ENCODE assay signal across 19 cellular contexts in the genomic region with DNA sequence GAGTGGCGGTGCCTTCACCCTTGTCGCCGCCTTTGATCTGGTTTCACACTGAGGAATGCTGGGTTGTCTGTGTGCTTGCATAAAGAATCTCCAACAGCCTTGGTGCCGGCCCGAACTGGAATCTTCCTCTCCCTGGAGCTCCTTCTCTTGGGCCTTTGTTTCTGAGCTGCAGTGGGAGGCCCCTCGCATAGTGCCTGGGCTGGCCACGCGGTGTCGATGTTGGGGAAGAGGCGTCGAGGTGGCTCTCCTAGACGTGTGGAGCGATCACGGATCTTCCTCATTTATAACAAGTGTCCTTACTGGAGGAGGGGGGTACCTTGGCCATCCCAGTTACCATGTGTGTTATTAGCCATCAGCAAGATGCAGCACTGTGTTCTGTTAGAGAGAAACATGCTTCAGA.
DNase-seq lines count a peak whose midpoint lies in the region; ATAC-seq and TF ChIP-seq lines count a peak whose summit lies in the region.
"Had no signal": no experiment of that assay in that cellular context is flagged by ENCODE, and none has a peak within 500 bp of the region (broad histone marks: within the 10 kb centered on the region; RNA-seq: fewer than 3 reads in every experiment).

No MANE protein-coding gene starts in this region.

- intact Hi-C loops in A673 (cut with micrococcal nuclease; ENCODE audit: unreplicated experiment) = no loop called here

- TF ChIP-seq CTCF in RWPE2 (IDR thresholded peaks at IDR 0.05; ENCODE audit: poor library complexity, severe bottlenecking) (no peak), endodermal cell (conservative IDR thresholded peaks at IDR 0.05) (no peak), A673 (conservative IDR thresholded peaks at IDR 0.05; ENCODE audit: low read depth, low read length) (no peak)

- no peaks in the 10 kb centered on the region for H3K9me3 Mint-ChIP-seq in endodermal cell
- H3K9me3 Mint-ChIP-seq: CD8-positive, alpha-beta T cell had no signal

- no peak overlapping the region for H3K4me3 ChIP-seq in RWPE2 (ENCODE audit: severe bottlenecking)
- no peak overlapping the region for H3K4me3 ChIP-seq in endodermal cell (ENCODE audit: low read length)
- H3K4me3 ChIP-seq in A673 (ENCODE audit: low read depth, low read length, poor library complexity, severe bottlenecking) = no peak overlapping the region
- no peak overlapping the region for H3K4me3 ChIP-seq in effector memory CD4-positive, alpha-beta T cell (ENCODE audit: insufficient read depth, low read depth, low read length, poor library complexity, severe bottlenecking)
- H3K4me3 ChIP-seq: BLaER1, GM12878, GM23248 had no signal

- H3K27ac ChIP-seq in RWPE2 (ENCODE audit: poor library complexity, severe bottlenecking) (no peak overlapping the region), endodermal cell (ENCODE audit: low read depth, low read length) (no peak overlapping the region), A673 (ENCODE audit: low read depth, low read length, poor library complexity, severe bottlenecking) (no peak overlapping the region)
- H3K27ac ChIP-seq in effector memory CD4-positive, alpha-beta T cell (ENCODE audit: insufficient read depth, low read length, poor library complexity, severe bottlenecking) = no peak overlapping the region
- H3K27ac ChIP-seq: BLaER1, C4-2B, GM23248 had no signal

- POLR2A ChIA-PET in A673 (lab: Charles Lee; ENCODE audit: low non-redundant PET) = no interaction called here

- no peaks in the 10 kb centered on the region for H3K4me1 Mint-ChIP-seq in endodermal cell
- H3K4me1 Mint-ChIP-seq: B cell; CD4-positive, CD25-positive, alpha-beta regulatory T cell had no signal

- no peak for ATAC-seq in RWPE2 (ENCODE audit: low read depth)
- no peak for ATAC-seq in HG03439 (IDR thresholded peaks at IDR 0.05; ENCODE audit: unreplicated experiment)
- ATAC-seq: CD8-positive, alpha-beta T cell; GM12878; HCT116 had no signal

- DNase-seq in ELF-1 (ENCODE audit: low read depth, low spot score) (peak; percentile 31), RWPE2 (ENCODE audit: low spot score) (peak; percentile 24), endodermal cell (no peak), A673 (ENCODE audit: low spot score) (no peak)
- no peak for DNase-seq in effector memory CD4-positive, alpha-beta T cell
- DNase-seq: Caco-2; CD4-positive, CD25-positive, alpha-beta regulatory T cell; CD8-positive, alpha-beta T cell; DMS153; DND-41; GDM1; GM23248; H9 had no signal

- H3K9me3 ChIP-seq in RWPE2 (ENCODE audit: severe bottlenecking) (no peaks in the 10 kb centered on the region), endodermal cell (ENCODE audit: control insufficient read depth, low read length) (no peaks in the 10 kb centered on the region), A673 (ENCODE audit: low read depth, low read length, poor library complexity, severe bottlenecking) (no peaks in the 10 kb centered on the region)
- H3K9me3 ChIP-seq in effector memory CD4-positive, alpha-beta T cell (ENCODE audit: control insufficient read depth, low read length) = no peaks in the 10 kb centered on the region
- H3K9me3 ChIP-seq: BLaER1, Caco-2 had no signal

- H3K9ac ChIP-seq in endodermal cell (ENCODE audit: extremely low read depth, low read length, poor library complexity, severe bottlenecking) = no peak overlapping the region
- H3K9ac ChIP-seq: BLaER1, GM23248 had no signal

- peaks cover 1% of the 10 kb centered on the region for H3K27me3 Mint-ChIP-seq in endodermal cell (ENCODE audit: insufficient read depth)
- H3K27me3 Mint-ChIP-seq: CD4-positive, CD25-positive, alpha-beta regulatory T cell had no signal

- H3K36me3 ChIP-seq in RWPE2 (ENCODE audit: low read depth) (no peaks in the 10 kb centered on the region), endodermal cell (ENCODE audit: control insufficient read depth, insufficient read depth, low read length) (no peaks in the 10 kb centered on the region), A673 (ENCODE audit: insufficient read depth, low read length, poor library complexity, severe bottlenecking) (no peaks in the 10 kb centered on the region)
- H3K36me3 ChIP-seq in effector memory CD4-positive, alpha-beta T cell (ENCODE audit: control insufficient read depth, insufficient read depth, low read length) = no peaks in the 10 kb centered on the region

- no peaks in the 10 kb centered on the region for H3K27me3 ChIP-seq in RWPE2 (ENCODE audit: insufficient read depth, poor library complexity, severe bottlenecking)
- no peaks in the 10 kb centered on the region for H3K27me3 ChIP-seq in endodermal cell (ENCODE audit: control insufficient read depth, insufficient read depth, low read length, poor library complexity, severe bottlenecking)
- H3K27me3 ChIP-seq in A673 (replicated peaks; ENCODE audit: insufficient read depth, low read depth, low read length, poor library complexity) = no peaks in the 10 kb centered on the region
- no peaks in the 10 kb centered on the region for H3K27me3 ChIP-seq in effector memory CD4-positive, alpha-beta T cell (replicated peaks; ENCODE audit: control insufficient read depth, insufficient read depth, low read length, poor library complexity, severe bottlenecking)
- H3K27me3 ChIP-seq: BLaER1 had no signal

- CTCF ChIA-PET in A673 (lab: Charles Lee) = no interaction called here

- H3K4me1 ChIP-seq in RWPE2 (ENCODE audit: insufficient read depth, poor library complexity, severe bottlenecking) (no peaks in the 10 kb centered on the region), endodermal cell (ENCODE audit: control insufficient read depth, insufficient read depth, low read length) (no peaks in the 10 kb centered on the region), A673 (ENCODE audit: insufficient read depth, low read length, poor library complexity, severe bottlenecking) (no peaks in the 10 kb centered on the region)
- H3K4me1 ChIP-seq in effector memory CD4-positive, alpha-beta T cell (ENCODE audit: control insufficient read depth, insufficient read depth, low read length, poor library complexity, severe bottlenecking) = no peaks in the 10 kb centered on the region
- H3K4me1 ChIP-seq: Caco-2 had no signal

- 87 to 93% methylated on average over 9 to 14 of the region's 14 CpGs for WGBS in endodermal cell (ENCODE audit: insufficient coverage in 1 of 2, insufficient read length in 1 of 2), 2 experiments

- H3K4me3 Mint-ChIP-seq in endodermal cell = no peak overlapping the region
- H3K4me3 Mint-ChIP-seq: B cell; CD4-positive, CD25-positive, alpha-beta regulatory T cell; CD8-positive, alpha-beta T cell; H9 had no signal

- BruUV-seq in A673 (replicated peaks; lab: Mats Ljungman, UMichigan) = no TSS peak

- peak overlapping the region; percentile 48 for H3K27ac Mint-ChIP-seq in endodermal cell
- H3K27ac Mint-ChIP-seq: B cell; CD4-positive, CD25-positive, alpha-beta regulatory T cell; CD8-positive, alpha-beta T cell; H9 had no signal

- no peaks in the 10 kb centered on the region for H3K36me3 Mint-ChIP-seq in endodermal cell (ENCODE audit: low read depth)
- H3K36me3 Mint-ChIP-seq: CD4-positive, CD25-positive, alpha-beta regulatory T cell; CD8-positive, alpha-beta T cell had no signal

Comparison
In these comparisons a context has a peak if more than half of its experiments do, and no peak if none do; other contexts are left out.
1. DNase-seq: peak in ELF-1 (single experiment) and RWPE2 (single experiment); none in endodermal cell (single experiment), A673 (single experiment) and effector memory CD4-positive, alpha-beta T cell (0 of 3).